ENCODE assay signal across 8 cellular contexts in the genomic region with DNA sequence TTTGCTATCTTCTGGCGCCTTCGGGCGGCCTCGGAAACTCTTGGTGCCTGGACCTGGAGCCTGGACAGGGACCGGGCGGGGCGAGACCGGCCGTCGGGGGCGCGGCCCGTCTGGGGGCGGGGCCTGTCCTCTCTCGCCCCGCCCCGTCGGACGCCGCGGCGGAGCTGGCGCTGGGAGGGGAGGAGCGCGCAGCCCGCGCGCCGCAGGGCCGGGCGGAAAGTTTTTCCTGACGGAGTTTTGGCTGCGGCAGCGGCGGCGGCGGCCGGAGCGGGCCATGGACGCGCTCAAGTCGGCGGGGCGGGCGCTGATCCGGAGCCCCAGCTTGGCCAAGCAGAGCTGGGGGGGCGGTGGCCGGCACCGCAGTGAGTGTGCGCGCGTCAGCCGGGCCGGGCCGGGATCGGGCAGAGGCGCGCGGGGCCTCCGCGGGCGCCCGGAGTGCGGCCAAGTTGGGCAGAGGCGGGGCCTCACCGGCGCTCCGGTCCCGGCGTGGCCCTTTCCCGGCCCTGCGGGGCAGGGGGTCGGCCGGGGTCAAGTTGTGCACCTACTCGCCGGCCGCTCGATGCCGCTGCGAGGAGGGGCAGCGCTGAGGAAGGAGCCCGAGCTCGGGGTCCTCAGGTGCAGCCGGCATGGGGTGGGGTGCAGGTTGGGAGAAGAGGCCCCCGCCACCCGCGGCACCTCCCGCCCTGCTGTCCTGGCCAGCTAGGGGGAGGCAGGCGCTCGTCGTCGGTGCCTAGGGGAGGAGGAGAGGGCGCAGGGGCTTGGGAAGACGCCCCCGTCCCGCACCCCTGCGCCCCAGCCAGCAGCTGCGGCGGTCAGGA. TPM values are rescaled to one million over a fixed set of nuclear protein-coding genes. Genes with fewer than 3 reads are reported as not detected.
DNase-seq lines count a peak whose midpoint lies in the region; ATAC-seq and TF ChIP-seq lines count a peak whose summit lies in the region.

Gene LDLRAP1, plus strand, starts transcription at position 182 of the 818 bp plus-strand sequence. Its CDS starts 93 bp downstream, at position 275.

- H3K4me3 Mint-ChIP-seq in activated CD8-positive, alpha-beta T cell treated with anti-CD3 and anti-CD28 coated beads for 36 hours = peak within 1 kb of the TSS; percentile 82
- peak within 1 kb of the TSS; percentile 87 to 88 for H3K4me3 Mint-ChIP-seq in effector memory CD8-positive, alpha-beta T cell

- POLR2A ChIA-PET in activated CD8-positive, alpha-beta T cell treated with anti-CD3 and anti-CD28 coated beads for 36 hours (lab: Charles Lee) = interaction anchor here (0.5 to 1.4 kb wide), 4 partner anchors 9 to 66 kb away, joined by 3 to 5 read pairs (median 4); no protein-coding TSS in a partner anchor

- in situ Hi-C loops in GM13976 (cut with MboI; ENCODE audit: low sequenced_read_pairs, unreplicated experiment) = no loop called here

- TF ChIP-seq CTCF in GM13976 (IDR thresholded peaks at IDR 0.05; ENCODE audit: borderline replicate concordance, control extremely low read depth, extremely low read depth, insufficient read depth, missing control alignments) (no peak), lung (IDR thresholded peaks at IDR 0.05; ENCODE audit: control extremely low read depth, extremely low read depth) (no peak)
- no peak for TF ChIP-seq CTCF in activated CD8-positive, alpha-beta T cell treated with anti-CD3 and anti-CD28 coated beads for 36 hours (IDR thresholded peaks at IDR 0.05)

- CTCF ChIA-PET in activated CD8-positive, alpha-beta T cell treated with anti-CD3 and anti-CD28 coated beads for 36 hours (lab: Charles Lee) = interaction anchor here (0.9 to 1.6 kb wide), 5 partner anchors 20 to 29 kb away, joined by 3 to 4 read pairs (median 3); no protein-coding TSS in a partner anchor

- H3K9me3 Mint-ChIP-seq in activated CD8-positive, alpha-beta T cell treated with anti-CD3 and anti-CD28 coated beads for 36 hours = no peaks in the 10 kb centered on the region
- H3K9me3 Mint-ChIP-seq in effector memory CD8-positive, alpha-beta T cell = no peaks in the 10 kb centered on the region

- peak within 1 kb of the TSS; percentile 75 for H3K27ac Mint-ChIP-seq in activated CD8-positive, alpha-beta T cell treated with anti-CD3 and anti-CD28 coated beads for 36 hours
- H3K27ac Mint-ChIP-seq in effector memory CD8-positive, alpha-beta T cell = peak within 1 kb of the TSS; percentile 90 to 91

- H3K27me3 ChIP-seq in lung (ENCODE audit: control insufficient read depth, insufficient read depth) = no peaks in the 10 kb centered on the region

- peak within 1 kb of the TSS; percentile 90 for H3K4me3 ChIP-seq in lung

- H3K4me1 Mint-ChIP-seq in activated CD8-positive, alpha-beta T cell treated with anti-CD3 and anti-CD28 coated beads for 36 hours (ENCODE audit: low read depth) = peaks cover 39% of the 10 kb centered on the region
- peaks cover 29 to 33% of the 10 kb centered on the region in 2 donors for H3K4me1 Mint-ChIP-seq in effector memory CD8-positive, alpha-beta T cell (ENCODE audit: low read depth in 2 of 2)

- 0% methylated on average over 66 to 99 of the region's 99 CpGs for WGBS in lung, 2 donors

- DNase-seq in GM13976 (ENCODE audit: low spot score) = peak; percentile 96
- DNase-seq in NCI-H2227 treated with DMSO at 0.1 percent for 48 hours (lab: John Stamatoyannopoulos, UW) = peak; percentile 36
- peak; percentile 58 for DNase-seq in activated CD8-positive, alpha-beta T cell treated with anti-CD3 and anti-CD28 coated beads for 36 hours
- DNase-seq in effector memory CD8-positive, alpha-beta T cell = peak; percentile 30 to 42 (median 42)
- DNase-seq in lung (ENCODE audit: low spot score) = peak; percentile 76
- peak in 2 of 3 donors; percentile 37 to 56 for DNase-seq in stimulated activated CD4-positive, alpha-beta T cell treated with anti-CD3 and anti-CD28 coated beads, TNF-alpha, amount 100 ng/mL, for 1 hour (ENCODE audit: low read depth in 3 of 3, low spot score in 1 of 3)
- DNase-seq in NK-92 (lab: John Stamatoyannopoulos, UW; ENCODE audit: unreplicated experiment) = no peak

- no peaks in the 10 kb centered on the region for H3K27me3 Mint-ChIP-seq in activated CD8-positive, alpha-beta T cell treated with anti-CD3 and anti-CD28 coated beads for 36 hours
- no peaks in the 10 kb centered on the region for H3K27me3 Mint-ChIP-seq in effector memory CD8-positive, alpha-beta T cell

- H3K36me3 ChIP-seq in lung (ENCODE audit: control insufficient read depth in 2 of 2, insufficient read depth in 2 of 2, low read length in 2 of 2) = no peaks in the 10 kb centered on the region

- peak within 1 kb of the TSS; percentile 92 to 95 for H3K27ac ChIP-seq in lung (ENCODE audit: low read depth in 1 of 2, low read length in 1 of 2)

- intact Hi-C loops in activated CD8-positive, alpha-beta T cell treated with anti-CD3 and anti-CD28 coated beads for 36 hours (cut with micrococcal nuclease) = loop anchor here (10.0 kb wide), 1 partner anchor 161 kb away; no protein-coding TSS in a partner anchor

- no peaks in the 10 kb centered on the region for H3K9me3 ChIP-seq in lung (ENCODE audit: control insufficient read depth in 2 of 2, insufficient read depth in 1 of 2, low read length in 1 of 2)

- peak; percentile 84 for ATAC-seq in HG02642 (IDR thresholded peaks at IDR 0.05; ENCODE audit: poor library complexity, unreplicated experiment)
- peak; percentile 92 for ATAC-seq in activated CD8-positive, alpha-beta T cell treated with anti-CD3 and anti-CD28 coated beads for 36 hours
- peak; percentile 85 for ATAC-seq in effector memory CD8-positive, alpha-beta T cell (replicated peaks)
- ATAC-seq in lung (ENCODE audit: insufficient read depth, low FRiP score) = peak; percentile 95

- H3K36me3 Mint-ChIP-seq in activated CD8-positive, alpha-beta T cell treated with anti-CD3 and anti-CD28 coated beads for 36 hours (ENCODE audit: low read depth) = no peaks in the 10 kb centered on the region
- peaks cover 6% of the 10 kb centered on the region for H3K36me3 Mint-ChIP-seq in effector memory CD8-positive, alpha-beta T cell (ENCODE audit: insufficient read depth)

- H3K4me1 ChIP-seq in lung (ENCODE audit: control insufficient read depth in 2 of 2, insufficient read depth in 2 of 2, low read length in 2 of 2) = peaks cover 0 to 12% of the 10 kb centered on the region in 2 donors

RNA-seq across cellular contexts. Expression of gene LDLRAP1, which starts in this region (rescaled TPM):
- 10 to 100 TPM; 13.4 to 14.5 TPM for total RNA-seq in activated CD8-positive, alpha-beta T cell treated with anti-CD3 and anti-CD28 coated beads for 36 hours
- total RNA-seq in lung = 10 to 100 TPM; 21.1 to 23.4 TPM
- polyA plus RNA-seq in lung = 10 to 100 TPM; 15.2 to 15.5 TPM
